ENCODE assay signal across 21 cellular contexts in genomic region chr2:98379311-98380202, GRCh38. TPM values are rescaled to one million over a fixed set of nuclear protein-coding genes. Genes with fewer than 3 reads are reported as not detected.
A peak's percentile ranks its signal among the peaks of the same experiment; 100 is the strongest.
DNase-seq lines count a peak whose midpoint lies in the region; ATAC-seq and TF ChIP-seq lines count a peak whose summit lies in the region.
"Had no signal": no experiment of that assay in that cellular context is flagged by ENCODE, and none has a peak within 500 bp of the region (broad histone marks: within the 10 kb centered on the region; RNA-seq: fewer than 3 reads in every experiment).

No MANE protein-coding gene starts in this region.

- 0 out of 2 replicates have a peak overlapping the region, but pooled peaks have one; percentile 0 for H3K4me2 ChIP-seq in PC-9
- no peak overlapping the region for H3K4me2 ChIP-seq in fibroblast of lung (ENCODE audit: extremely low read depth, insufficient read depth, low read length)
- H3K4me2 ChIP-seq in osteoblast (ENCODE audit: insufficient read depth, low read length), result peak overlapping the region; percentile 45
- H3K4me2 ChIP-seq: KMS-11 had no signal

- no peaks in the 10 kb centered on the region for H3K36me3 ChIP-seq in PC-9 (ENCODE audit: low read depth)
- H3K36me3 ChIP-seq in fibroblast of lung (ENCODE audit: control insufficient read depth, insufficient read depth, low read length), result no peaks in the 10 kb centered on the region
- no peaks in the 10 kb centered on the region for H3K36me3 ChIP-seq in osteoblast (ENCODE audit: insufficient read depth, low read length)
- H3K36me3 ChIP-seq in brain microvascular endothelial cell (replicated peaks), result no peaks in the 10 kb centered on the region
- H3K36me3 ChIP-seq: colonic mucosa had no signal

- H3K27me3 ChIP-seq in PC-9 (ENCODE audit: insufficient read depth, low read depth) (peaks cover 10% of the 10 kb centered on the region; the same call in 1 of the 2 replicates), fibroblast of lung (ENCODE audit: control insufficient read depth, insufficient read depth, low read length) (peaks cover 14% of the 10 kb centered on the region), osteoblast (ENCODE audit: insufficient read depth, low read length) (peaks cover 33% of the 10 kb centered on the region), brain microvascular endothelial cell (replicated peaks) (peaks cover 16% of the 10 kb centered on the region)
- H3K27me3 ChIP-seq: colonic mucosa had no signal

- H3K27ac ChIP-seq in PC-9, result no peak overlapping the region
- H3K27ac ChIP-seq in fibroblast of lung (ENCODE audit: insufficient read depth, low read length), result no peak overlapping the region
- H3K27ac ChIP-seq in osteoblast (ENCODE audit: low read depth, low read length), result no peak overlapping the region
- no peak overlapping the region for H3K27ac ChIP-seq in brain microvascular endothelial cell
- H3K27ac ChIP-seq: colonic mucosa, KMS-11 had no signal

- H3K9me3 ChIP-seq in PC-9 (ENCODE audit: insufficient read depth, low read depth), result no peaks in the 10 kb centered on the region
- H3K9me3 ChIP-seq in fibroblast of lung (ENCODE audit: control insufficient read depth, insufficient read depth, low read depth, low read length), result no peaks in the 10 kb centered on the region
- no peaks in the 10 kb centered on the region for H3K9me3 ChIP-seq in osteoblast (ENCODE audit: low read depth, low read length)
- H3K9me3 ChIP-seq: colonic mucosa had no signal

- in situ Hi-C loops in brain microvascular endothelial cell (cut with HindIII; ENCODE audit: low pct_ligation_motif_present, low sequenced_read_pairs), result no loop called here

- ATAC-seq in GM21737 (IDR thresholded peaks at IDR 0.05; ENCODE audit: unreplicated experiment), result no peak
- ATAC-seq: activated CD8-positive, alpha-beta memory T cell treated with anti-CD3 and anti-CD28 coated beads, Interleukin-2, amount 10 ng/mL, durations not matched to agents 7 days and 5 days; stimulated activated naive CD8-positive, alpha-beta T cell treated with anti-CD3 and anti-CD28 coated beads, Interleukin-15, amount 100 ng/mL, for 72 hours had no signal

- BruUV-seq in PC-9 (replicated peaks; lab: Mats Ljungman, UMichigan), result no TSS peak

- peaks cover 13% of the 10 kb centered on the region for H3K4me1 ChIP-seq in PC-9 (replicated peaks; ENCODE audit: insufficient read depth)
- H3K4me1 ChIP-seq in fibroblast of lung (ENCODE audit: control insufficient read depth, extremely low read depth, insufficient read depth, low read length), result no peaks in the 10 kb centered on the region
- H3K4me1 ChIP-seq in osteoblast (ENCODE audit: insufficient read depth, low read length), result peaks cover 8% of the 10 kb centered on the region
- H3K4me1 ChIP-seq: colonic mucosa had no signal

- no peak overlapping the region for H3K9ac ChIP-seq in fibroblast of lung (ENCODE audit: insufficient read depth, low read length)
- H3K9ac ChIP-seq: KMS-11 had no signal

- H3K4me3 ChIP-seq in PC-9 (no peak overlapping the region), fibroblast of lung (replicated peaks in 1 of 4; ENCODE audit: control extremely low read depth in 1 of 4, insufficient read depth in 1 of 4, low read depth in 3 of 4, low read length in 4 of 4) (no peak overlapping the region), osteoblast (ENCODE audit: insufficient read depth, low read length) (no peak overlapping the region), brain microvascular endothelial cell (ENCODE audit: low read depth, low read length) (no peak overlapping the region)
- H3K4me3 ChIP-seq: colonic mucosa had no signal

- POLR2A ChIA-PET in PC-9 (lab: Charles Lee; ENCODE audit: unreplicated experiment), result interaction anchor here (0.6 kb wide), 1 partner anchor 357 kb away, joined by 4 read pairs; no protein-coding TSS in a partner anchor

- intact Hi-C loops in PC-9 (cut with micrococcal nuclease; ENCODE audit: unreplicated experiment), result loop anchor here (10.0 kb wide), 1 partner anchor 195 kb away; no protein-coding TSS in a partner anchor

- no peaks in the 10 kb centered on the region for H3F3A ChIP-seq in PC-9 (ENCODE audit: insufficient read depth, low read depth)

- H3K9me2 ChIP-seq in PC-9 (ENCODE audit: insufficient read depth), result no peaks in the 10 kb centered on the region; the same call in 1 of the 2 replicates

- CTCF ChIA-PET in PC-9 (lab: Charles Lee), result interaction anchor here (0.6 kb wide), 1 partner anchor 1206 kb away, joined by 3 read pairs; no protein-coding TSS in a partner anchor

- H2AFZ ChIP-seq in PC-9 (no peak overlapping the region), fibroblast of lung (ENCODE audit: low read length) (no peak overlapping the region), osteoblast (ENCODE audit: low read length) (peak overlapping the region; percentile 8)

- DNase-seq in NCI-H510A treated with DMSO at 0.1 percent for 48 hours (lab: John Stamatoyannopoulos, UW) (peak; percentile 0), NCI-H510A (lab: John Stamatoyannopoulos, UW) (no peak), PC-9 (no peak), fibroblast of lung (ENCODE audit: low read depth in 2 of 2) (peak; percentile 9 to 28), osteoblast (ENCODE audit: insufficient read length, low spot score, missing footprints) (peak; percentile 66), middle frontal gyrus (ENCODE audit: extremely low spot score, low spot score) (no peak), brain microvascular endothelial cell (no peak)
- DNase-seq: activated CD8-positive, alpha-beta memory T cell treated with anti-CD3 and anti-CD28 coated beads, Interleukin-2, amount 10 ng/mL, durations not matched to agents 7 days and 5 days; activated gamma-delta T cell; CD4-positive, CD25-positive, alpha-beta regulatory T cell; NCI-H1417 treated with DMSO at 0.1 percent for 48 hours; NCI-H446 treated with DMSO at 0.1 percent for 48 hours; SIG-M5; stimulated activated naive CD8-positive, alpha-beta T cell treated with anti-CD3 and anti-CD28 coated beads, Interleukin-15, amount 100 ng/mL, for 72 hours had no signal

- H3K79me2 ChIP-seq in PC-9 (ENCODE audit: low read depth) (no peaks in the 10 kb centered on the region), fibroblast of lung (ENCODE audit: control insufficient read depth, insufficient read depth, low read length) (no peaks in the 10 kb centered on the region), osteoblast (ENCODE audit: insufficient read depth, low read length) (no peaks in the 10 kb centered on the region)

- H4K20me1 ChIP-seq in PC-9 (ENCODE audit: insufficient read depth) (no peaks in the 10 kb centered on the region), fibroblast of lung (ENCODE audit: control insufficient read depth, extremely low read depth, insufficient read depth, low read length) (no peaks in the 10 kb centered on the region), osteoblast (ENCODE audit: insufficient read depth, low read length) (no peaks in the 10 kb centered on the region)

- TF ChIP-seq CTCF in PC-9 (conservative IDR thresholded peaks at IDR 0.05), result no peak
- no peak for TF ChIP-seq CTCF in fibroblast of lung (conservative IDR thresholded peaks at IDR 0.05 in 1 of 2, IDR thresholded peaks at IDR 0.05 in 1 of 2; ENCODE audit: low read depth in 1 of 2, low read length in 2 of 2)
- TF ChIP-seq CTCF in osteoblast (IDR thresholded peaks at IDR 0.05; ENCODE audit: extremely low read depth, low read depth, low read length), result no peak
- no peak for TF ChIP-seq CTCF in brain microvascular endothelial cell (IDR thresholded peaks at IDR 0.05; ENCODE audit: low read depth, low read length, missing control alignments)

RNA-seq across cellular contexts. Expression of gene CNGA3, which starts 33.3 kb away (rescaled TPM):
- total RNA-seq in PC-9 (2021) (not detected in 2 replicates), fibroblast of lung (under 0.01 TPM in 2 replicates), osteoblast (0.29 and 0.36 TPM in 2 replicates)
- 0.03 TPM in 1 of 2 replicates, not detected in the other for polyA plus RNA-seq in fibroblast of lung
- polyA plus RNA-seq in fibroblast of lung (2012), result 0.03 TPM in 1 of 2 replicates, not detected in the other
- not detected in 2 replicates for polyA minus RNA-seq in fibroblast of lung (ENCODE audit: low replicate concordance)
- total RNA-seq: A172; activated CD8-positive, alpha-beta memory T cell treated with anti-CD3 and anti-CD28 coated beads, Interleukin-2, amount 10 ng/mL, durations not matched to agents 7 days and 5 days; CD4-positive, CD25-positive, alpha-beta regulatory T cell; endothelial cell of umbilical vein; lung microvascular endothelial cell; ureter had no signal
- polyA plus RNA-seq: CD4-positive, CD25-positive, alpha-beta regulatory T cell; endothelial cell of umbilical vein had no signal

Comparison
In these comparisons a context has a peak if more than half of its experiments do, and no peak if none do; other contexts are left out.
1. DNase-seq: peak in NCI-H510A treated with DMSO at 0.1 percent for 48 hours (single experiment), fibroblast of lung (2 of 2) and osteoblast (single experiment); none in NCI-H510A (single experiment), PC-9 (0 of 2), middle frontal gyrus (single experiment) and brain microvascular endothelial cell (single experiment).